In the genomic region with DNA sequence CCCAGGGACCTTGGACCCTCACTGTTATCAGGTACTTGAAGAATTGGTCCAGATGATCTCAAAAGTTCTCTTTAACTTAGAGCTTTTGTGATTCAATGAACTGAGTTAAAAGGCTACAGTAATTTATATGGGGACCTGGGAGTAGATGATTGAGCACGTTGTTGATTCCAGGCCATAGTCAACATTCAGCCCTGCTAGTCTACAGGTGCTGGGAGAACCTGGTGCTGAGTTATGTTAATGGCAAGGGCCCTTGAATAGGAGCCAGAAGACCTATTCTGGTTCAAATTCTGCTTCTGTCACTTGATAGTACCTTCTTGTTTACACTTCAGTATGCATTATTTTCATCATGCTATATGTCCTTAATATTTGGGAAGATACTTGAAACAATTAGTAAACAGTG, we compare ENCODE assay signal across 19 cellular contexts. TPM values are rescaled to one million over a fixed set of nuclear protein-coding genes. Genes with fewer than 3 reads are reported as not detected.
DNase-seq lines count a peak whose midpoint lies in the region; TF ChIP-seq lines count a peak whose summit lies in the region.
"Had no signal": no experiment of that assay in that cellular context is flagged by ENCODE, and none has a peak within 500 bp of the region (broad histone marks: within the 10 kb centered on the region; RNA-seq: fewer than 3 reads in every experiment).

No MANE protein-coding gene starts in this region.

- no peaks in the 10 kb centered on the region for H3K9me3 ChIP-seq in breast epithelium
- H3K9me3 ChIP-seq: BLaER1, Caco-2 had no signal

- H3K4me3 ChIP-seq in breast epithelium (no peak overlapping the region), LNCaP clone FGC (ENCODE audit: low read depth, low read length) (no peak overlapping the region)
- H3K4me3 ChIP-seq: BLaER1 had no signal

- no peak for TF ChIP-seq CTCF in MCF 10A (IDR thresholded peaks at IDR 0.05; ENCODE audit: unreplicated experiment)
- no peak for TF ChIP-seq CTCF in breast epithelium (IDR thresholded peaks at IDR 0.05)
- no peak for TF ChIP-seq CTCF in LNCaP clone FGC (IDR thresholded peaks at IDR 0.05; ENCODE audit: control insufficient read depth, extremely low read depth, insufficient read depth)

- no peaks in the 10 kb centered on the region for H3K4me1 ChIP-seq in breast epithelium
- H3K4me1 ChIP-seq: Caco-2 had no signal

- peaks cover 4% of the 10 kb centered on the region for H3K36me3 ChIP-seq in breast epithelium

- POLR2A ChIA-PET in MCF 10A (lab: Yijun Ruan, JAX), result interaction anchor here (1.2 to 5.5 kb wide), 6 partner anchors 10 to 263 kb away, joined by 3 to 39 read pairs (median 6); a partner anchor contains a TSS

- intact Hi-C loops in MCF 10A (cut with micrococcal nuclease), result no loop called here
- intact Hi-C loops in breast epithelium (cut with DNase I; ENCODE audit: low total_unique reads), result no loop called here

- no TSS peak for BruUV-seq in MCF 10A (replicated peaks; lab: Mats Ljungman, UMichigan)

- DNase-seq in NCI-H2029 treated with DMSO at 0.1 percent for 48 hours (lab: John Stamatoyannopoulos, UW), result peak; percentile 26
- DNase-seq in NCI-H2029 (lab: John Stamatoyannopoulos, UW), result no peak
- DNase-seq in MCF 10A (ENCODE audit: unreplicated experiment), result no peak
- DNase-seq in breast epithelium (ENCODE audit: low spot score in 2 of 2), result no peak
- peak; percentile 78 for DNase-seq in LNCaP clone FGC (ENCODE audit: low read depth)
- DNase-seq in stimulated activated CD8-positive, alpha-beta memory T cell treated with anti-CD3 and anti-CD28 coated beads, Interleukin-4, amount 100 ng/mL, for 48 hours, result no peak
- DNase-seq in MV-4-11 (lab: John Stamatoyannopoulos, UW), result no peak
- DNase-seq in stimulated activated CD4-positive, alpha-beta T cell treated with anti-CD3 and anti-CD28 coated beads, Interleukin-4, amount 100 ng/mL, for 4 hours, result no peak
- DNase-seq: Caco-2; CD4-positive, CD25-positive, alpha-beta regulatory T cell; CD8-positive, alpha-beta T cell; DMS153; DND-41; H7; HCEC 1CT had no signal

- H3K27ac Mint-ChIP-seq in MCF 10A (ENCODE audit: low read depth, unreplicated experiment), result peak overlapping the region; percentile 3
- H3K27ac Mint-ChIP-seq: B cell; CD4-positive, CD25-positive, alpha-beta regulatory T cell; CD8-positive, alpha-beta T cell had no signal

- H3K9me3 Mint-ChIP-seq in MCF 10A (ENCODE audit: unreplicated experiment), result no peaks in the 10 kb centered on the region
- H3K9me3 Mint-ChIP-seq: CD4-positive, CD25-positive, alpha-beta regulatory T cell; CD8-positive, alpha-beta T cell had no signal

- H3K27me3 Mint-ChIP-seq in MCF 10A (ENCODE audit: insufficient read depth, unreplicated experiment), result no peaks in the 10 kb centered on the region
- H3K27me3 Mint-ChIP-seq: B cell; CD4-positive, CD25-positive, alpha-beta regulatory T cell had no signal

- TF ChIP-seq POLR2A in breast epithelium (IDR thresholded peaks at IDR 0.05), result no peak

- H3K4me3 Mint-ChIP-seq in MCF 10A (ENCODE audit: unreplicated experiment), result no peak overlapping the region
- H3K4me3 Mint-ChIP-seq: B cell; CD4-positive, CD25-positive, alpha-beta regulatory T cell; CD8-positive, alpha-beta T cell had no signal

- H3K4me1 Mint-ChIP-seq in MCF 10A (ENCODE audit: insufficient read depth, unreplicated experiment), result peaks cover 7% of the 10 kb centered on the region
- H3K4me1 Mint-ChIP-seq: B cell; CD4-positive, CD25-positive, alpha-beta regulatory T cell had no signal

- H3K27ac ChIP-seq in breast epithelium, result no peak overlapping the region
- H3K27ac ChIP-seq: 22Rv1, BLaER1, C4-2B had no signal

- no peaks in the 10 kb centered on the region for H3K27me3 ChIP-seq in breast epithelium
- H3K27me3 ChIP-seq: BLaER1 had no signal

- peaks cover 58% of the 10 kb centered on the region for H3K36me3 Mint-ChIP-seq in MCF 10A (ENCODE audit: insufficient read depth, unreplicated experiment)
- H3K36me3 Mint-ChIP-seq: CD4-positive, CD25-positive, alpha-beta regulatory T cell; CD8-positive, alpha-beta T cell had no signal

- CTCF ChIA-PET in MCF 10A (lab: Yijun Ruan, JAX), result interaction anchor here (0.7 to 36.8 kb wide), 8 partner anchors 5 to 410 kb away, joined by 3 to 1191 read pairs (median 5); a partner anchor contains a TSS

RNA-seq across cellular contexts. Expression of a gene that starts 11.2 kb away (rescaled TPM):
- total RNA-seq in MCF 10A (2022), result 45.4 and 58.5 TPM in 2 replicates
- 10 to 100 TPM in 2 of 3 donors, 1 to 10 TPM in 1; 7.8 to 39.4 (median 14.1) TPM for total RNA-seq in breast epithelium
- total RNA-seq: Caco-2 had no signal

RNA-seq across cellular contexts. Expression of a gene that starts 34.2 kb away (rescaled TPM):
- total RNA-seq in MCF 10A (2022), result 110 and 116 TPM in 2 replicates
- total RNA-seq in breast epithelium, result 10 to 100 TPM; 55.4 to 70.1 (median 68.6) TPM

RNA-seq across cellular contexts. Expression of a gene that starts 38.2 kb away (rescaled TPM):
- total RNA-seq in MCF 10A (2022), result 142 and 178 TPM in 2 replicates
- 10 to 100 TPM; 47.4 to 69.2 (median 67.2) TPM for total RNA-seq in breast epithelium

Comparison
In these comparisons a context has a peak if more than half of its experiments do, and no peak if none do; other contexts are left out.
1. DNase-seq: peak in NCI-H2029 treated with DMSO at 0.1 percent for 48 hours (single experiment) and LNCaP clone FGC (single experiment); none in NCI-H2029 (single experiment), MCF 10A (single experiment), breast epithelium (0 of 2), stimulated activated CD8-positive, alpha-beta memory T cell treated with anti-CD3 and anti-CD28 coated beads, Interleukin-4, amount 100 ng/mL, for 48 hours (single experiment), MV-4-11 (single experiment) and stimulated activated CD4-positive, alpha-beta T cell treated with anti-CD3 and anti-CD28 coated beads, Interleukin-4, amount 100 ng/mL, for 4 hours (0 of 2).